8 cellular contexts compared by ENCODE assay signal in the genomic region with DNA sequence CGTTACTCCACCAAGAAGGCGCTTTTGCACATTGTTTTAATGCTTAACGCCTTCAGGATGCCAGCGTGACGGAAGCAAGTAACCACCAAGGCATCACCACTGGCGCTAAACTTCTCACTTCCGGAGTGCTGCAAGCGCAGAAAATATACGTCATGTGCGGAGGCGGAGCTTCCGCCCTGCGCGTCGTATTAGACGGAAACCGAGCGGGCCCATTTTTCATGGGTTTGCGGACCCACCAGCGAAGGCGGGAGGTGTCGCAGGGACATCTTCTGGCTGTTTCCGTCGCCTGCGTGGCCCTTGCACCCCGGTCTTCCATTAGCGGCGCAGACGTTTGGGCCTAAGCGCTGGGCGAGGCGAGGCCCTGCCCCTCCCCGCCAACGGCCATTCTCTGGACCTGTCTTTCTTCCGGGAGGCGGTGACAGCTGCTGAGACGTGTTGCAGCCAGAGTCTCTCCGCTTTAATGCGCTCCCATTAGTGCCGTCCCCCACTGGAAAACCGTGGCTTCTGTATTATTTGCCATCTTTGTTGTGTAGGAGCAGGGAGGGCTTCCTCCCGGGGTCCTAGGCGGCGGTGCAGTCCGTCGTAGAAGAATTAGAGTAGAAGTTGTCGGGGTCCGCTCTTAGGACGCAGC. TPM values are rescaled to one million over a fixed set of nuclear protein-coding genes. Genes with fewer than 3 reads are reported as not detected.
DNase-seq lines count a peak whose midpoint lies in the region; ATAC-seq and TF ChIP-seq lines count a peak whose summit lies in the region.

A gene (plus strand): TSS at position 403 of the 631 bp plus-strand sequence. CDS start 235 bp downstream, outside the sequence.

- DNase-seq in A673 (ENCODE audit: low spot score) (peak; percentile 97), NCI-H2196 treated with DMSO at 0.1 percent for 48 hours (lab: John Stamatoyannopoulos, UW; ENCODE audit: unreplicated experiment) (peak; percentile 50), breast epithelium (ENCODE audit: low spot score in 2 of 2) (peak; percentile 89 to 90)

- H3K36me3 ChIP-seq in A673 (ENCODE audit: insufficient read depth, low read length, poor library complexity, severe bottlenecking) (no peaks in the 10 kb centered on the region), breast epithelium (no peaks in the 10 kb centered on the region), skeletal muscle tissue (ENCODE audit: control insufficient read depth in 3 of 3, insufficient read depth in 3 of 3, low read length in 3 of 3) (peaks cover 0 to 4% (median 0%) of the 10 kb centered on the region in 3 donors)

- peak within 1 kb of the TSS; percentile 92 for H3K27ac ChIP-seq in A673 (ENCODE audit: low read depth, low read length, poor library complexity, severe bottlenecking)
- peak within 1 kb of the TSS; percentile 90 for H3K27ac ChIP-seq in VCaP
- H3K27ac ChIP-seq in breast epithelium, result peak within 1 kb of the TSS; percentile 97 to 99
- peak within 1 kb of the TSS; percentile 94 for H3K27ac ChIP-seq in skeletal muscle tissue (ENCODE audit: low read depth, low read length)

- no TSS peak for BruUV-seq in A673 (replicated peaks; lab: Mats Ljungman, UMichigan)

- POLR2A ChIA-PET in A673 (lab: Charles Lee; ENCODE audit: low non-redundant PET), result interaction anchor here (0.5 kb wide), 1 partner anchor 254 kb away, joined by 5 read pairs; no protein-coding TSS in a partner anchor

- intact Hi-C loops in A673 (cut with micrococcal nuclease; ENCODE audit: unreplicated experiment), result loop anchor here (1.0 to 5.0 kb wide), 3 partner anchors 46 to 193 kb away; a partner anchor contains a TSS
- intact Hi-C loops in breast epithelium (cut with DNase I; ENCODE audit: low total_unique reads), result loop anchor here (10.0 kb wide), 1 partner anchor 251 kb away; a partner anchor contains a TSS

- TF ChIP-seq CTCF in A673 (conservative IDR thresholded peaks at IDR 0.05; ENCODE audit: low read depth, low read length) (no peak), VCaP (conservative IDR thresholded peaks at IDR 0.05) (peak; percentile 29; the same call in 1 of the 2 replicates), breast epithelium (IDR thresholded peaks at IDR 0.05) (peak in 1 of 3 donors; percentile 8)

- H3K9ac ChIP-seq in skeletal muscle tissue (ENCODE audit: low read depth in 1 of 3, low read length in 3 of 3), result peak within 1 kb of the TSS; percentile 92 to 98 (median 98)

- H3K4me1 ChIP-seq in A673 (ENCODE audit: insufficient read depth, low read length, poor library complexity, severe bottlenecking), result peaks cover 9% of the 10 kb centered on the region
- H3K4me1 ChIP-seq in breast epithelium, result peaks cover 0 to 2% of the 10 kb centered on the region in 2 donors
- peaks cover 7 to 23% (median 17%) of the 10 kb centered on the region in 3 donors for H3K4me1 ChIP-seq in skeletal muscle tissue (ENCODE audit: control insufficient read depth in 3 of 3, insufficient read depth in 3 of 3, low read length in 3 of 3)

- TF ChIP-seq POLR2A in breast epithelium (IDR thresholded peaks at IDR 0.05), result peak; percentile 61

- H3K4me3 ChIP-seq in A673 (ENCODE audit: low read depth, low read length, poor library complexity, severe bottlenecking) (peak within 1 kb of the TSS; percentile 89), breast epithelium (peak within 1 kb of the TSS; percentile 76 to 95 (median 83)), iPS-18c (ENCODE audit: insufficient read depth, low read depth, low read length) (peak within 1 kb of the TSS; percentile 82), skeletal muscle tissue (ENCODE audit: low read length in 3 of 3) (peak within 1 kb of the TSS; percentile 78 to 100 (median 99))

- ATAC-seq in GM18868 (IDR thresholded peaks at IDR 0.05; ENCODE audit: unreplicated experiment), result peak; percentile 86
- peak; percentile 82 for ATAC-seq in HG03108 (IDR thresholded peaks at IDR 0.05; ENCODE audit: unreplicated experiment)

- CTCF ChIA-PET in A673 (lab: Charles Lee), result interaction anchor here (1.1 to 1.3 kb wide), 2 partner anchors 46 to 121 kb away, joined by 3 to 6 read pairs; a partner anchor contains a TSS

- no peaks in the 10 kb centered on the region for H3K27me3 ChIP-seq in A673 (replicated peaks; ENCODE audit: insufficient read depth, low read depth, low read length, poor library complexity)
- no peaks in the 10 kb centered on the region for H3K27me3 ChIP-seq in breast epithelium
- H3K27me3 ChIP-seq in skeletal muscle tissue (ENCODE audit: control insufficient read depth in 3 of 3, insufficient read depth in 3 of 3, low read length in 3 of 3), result no peaks in the 10 kb centered on the region

- H3K9me3 ChIP-seq in A673 (ENCODE audit: low read depth, low read length, poor library complexity, severe bottlenecking) (no peaks in the 10 kb centered on the region), breast epithelium (no peaks in the 10 kb centered on the region), iPS-18c (ENCODE audit: control insufficient read depth, insufficient read depth, low read length) (no peaks in the 10 kb centered on the region), skeletal muscle tissue (ENCODE audit: control insufficient read depth in 3 of 3, low read length in 3 of 3) (no peaks in the 10 kb centered on the region)

RNA-seq across cellular contexts. Expression of the gene that starts here (rescaled TPM):
- total RNA-seq in A673 (2021) (36.2 and 37.6 TPM in 2 replicates), breast epithelium (10 to 100 TPM; 76.0 to 85.0 (median 77.6) TPM), skeletal muscle tissue (38.1 TPM)

Comparison
In these comparisons a context has a peak if more than half of its experiments do, and no peak if none do; other contexts are left out.
1. Peak in every context shown above with its lines: DNase-seq, ATAC-seq, H3K4me3 ChIP-seq and H3K27ac ChIP-seq.